ENCODE assay signal across 9 cellular contexts in genomic region chr5:151141535-151141934, GRCh38. TPM values are rescaled to one million over a fixed set of nuclear protein-coding genes. Genes with fewer than 3 reads are reported as not detected.
DNase-seq lines count a peak whose midpoint lies in the region; ATAC-seq and TF ChIP-seq lines count a peak whose summit lies in the region.
"Had no signal": no experiment of that assay in that cellular context is flagged by ENCODE, and none has a peak within 500 bp of the region (broad histone marks: within the 10 kb centered on the region; RNA-seq: fewer than 3 reads in every experiment).

No MANE protein-coding gene starts in this region.

- H3K36me3 Mint-ChIP-seq in activated CD4-positive, alpha-beta T cell treated with anti-CD3 and anti-CD28 coated beads, Interleukin-2, amount 10 ng/mL, durations not matched to agents 24 days and 14 days (ENCODE audit: low read depth), result peaks cover 71% of the 10 kb centered on the region

- H3K36me3 ChIP-seq in PC-9 (ENCODE audit: low read depth) (no peaks in the 10 kb centered on the region), body of pancreas (replicated peaks in 1 of 2; ENCODE audit: insufficient read depth in 1 of 2, low read depth in 2 of 2) (no peaks in the 10 kb centered on the region)

- TF ChIP-seq CTCF in fibroblast of villous mesenchyme (IDR thresholded peaks at IDR 0.05; ENCODE audit: insufficient read depth, low read depth, low read length) (no peak), PC-9 (conservative IDR thresholded peaks at IDR 0.05) (no peak), body of pancreas (IDR thresholded peaks at IDR 0.05) (no peak)

- H3K9me3 Mint-ChIP-seq in activated CD4-positive, alpha-beta T cell treated with anti-CD3 and anti-CD28 coated beads, Interleukin-2, amount 10 ng/mL, durations not matched to agents 24 days and 14 days, result no peaks in the 10 kb centered on the region

- intact Hi-C loops in activated CD4-positive, alpha-beta T cell treated with anti-CD3 and anti-CD28 coated beads, Interleukin-2, amount 10 ng/mL, durations not matched to agents 24 days and 14 days (cut with micrococcal nuclease), result loop anchor here (1.0 to 2.0 kb wide), 3 partner anchors 10 to 15 kb away; partner anchors contain the start of gene ANXA6
- intact Hi-C loops in PC-9 (cut with micrococcal nuclease; ENCODE audit: unreplicated experiment), result no loop called here
- intact Hi-C loops in body of pancreas (cut with DNase I), result no loop called here

- peak; percentile 88 for ATAC-seq in GM18907 (IDR thresholded peaks at IDR 0.05; ENCODE audit: unreplicated experiment)
- ATAC-seq in HG03039 (IDR thresholded peaks at IDR 0.05; ENCODE audit: unreplicated experiment), result peak; percentile 77
- ATAC-seq in body of pancreas, result no peak

- no peaks in the 10 kb centered on the region for H3K9me2 ChIP-seq in PC-9 (ENCODE audit: insufficient read depth)

- H3K27ac Mint-ChIP-seq in activated CD4-positive, alpha-beta T cell treated with anti-CD3 and anti-CD28 coated beads, Interleukin-2, amount 10 ng/mL, durations not matched to agents 24 days and 14 days, result peak overlapping the region; percentile 87

- no peaks in the 10 kb centered on the region for H4K20me1 ChIP-seq in PC-9 (ENCODE audit: insufficient read depth)

- peak overlapping the region; percentile 86 for H3K4me3 Mint-ChIP-seq in activated CD4-positive, alpha-beta T cell treated with anti-CD3 and anti-CD28 coated beads, Interleukin-2, amount 10 ng/mL, durations not matched to agents 24 days and 14 days

- no peak overlapping the region for H3K4me2 ChIP-seq in PC-9

- H3K79me2 ChIP-seq in PC-9 (ENCODE audit: low read depth), result no peaks in the 10 kb centered on the region

- WGBS in body of pancreas, 2 donors, result 71 to 74% methylated on average over 14 to 15 of the region's 15 CpGs

- no TSS peak for BruUV-seq in PC-9 (replicated peaks; lab: Mats Ljungman, UMichigan)

- TF ChIP-seq POLR2A in body of pancreas (IDR thresholded peaks at IDR 0.05), result no peak

- peaks cover 79% of the 10 kb centered on the region for H3K4me1 Mint-ChIP-seq in activated CD4-positive, alpha-beta T cell treated with anti-CD3 and anti-CD28 coated beads, Interleukin-2, amount 10 ng/mL, durations not matched to agents 24 days and 14 days

- no peaks in the 10 kb centered on the region for H3K4me1 ChIP-seq in PC-9 (replicated peaks; ENCODE audit: insufficient read depth)
- no peaks in the 10 kb centered on the region for H3K4me1 ChIP-seq in body of pancreas

- H3F3A ChIP-seq in PC-9 (ENCODE audit: insufficient read depth, low read depth), result no peaks in the 10 kb centered on the region

- H3K27ac ChIP-seq in PC-9, result no peak overlapping the region
- no peak overlapping the region for H3K27ac ChIP-seq in body of pancreas
- H3K27ac ChIP-seq: lower lobe of right lung had no signal

- DNase-seq in activated CD4-positive, alpha-beta T cell treated with anti-CD3 and anti-CD28 coated beads, Interleukin-2, amount 10 ng/mL, durations not matched to agents 24 days and 14 days, result peak; percentile 89
- peak; percentile 18 for DNase-seq in fibroblast of villous mesenchyme (ENCODE audit: low read depth)
- peak; percentile 60 for DNase-seq in stimulated activated CD4-positive, alpha-beta T cell treated with anti-CD3 and anti-CD28 coated beads, Interleukin-4, amount 100 ng/mL, for 1 hour
- no peak for DNase-seq in PC-9
- DNase-seq in dermis blood vessel endothelial cell, result no peak
- no peak for DNase-seq in body of pancreas
- DNase-seq: lower lobe of right lung had no signal

- no peaks in the 10 kb centered on the region for H3K27me3 ChIP-seq in PC-9 (ENCODE audit: insufficient read depth, low read depth)
- no peaks in the 10 kb centered on the region for H3K27me3 ChIP-seq in body of pancreas

- CTCF ChIA-PET in PC-9 (lab: Charles Lee), result interaction anchor here (0.6 kb wide), 1 partner anchor 26 kb away, joined by 6 read pairs; no protein-coding TSS in a partner anchor

- H3K9me3 ChIP-seq in PC-9 (ENCODE audit: insufficient read depth, low read depth) (no peaks in the 10 kb centered on the region), body of pancreas (no peaks in the 10 kb centered on the region)
- H3K9me3 ChIP-seq: lower lobe of right lung had no signal

- H2AFZ ChIP-seq in PC-9, result no peak overlapping the region

- no peaks in the 10 kb centered on the region for H3K27me3 Mint-ChIP-seq in activated CD4-positive, alpha-beta T cell treated with anti-CD3 and anti-CD28 coated beads, Interleukin-2, amount 10 ng/mL, durations not matched to agents 24 days and 14 days

- H3K4me3 ChIP-seq in fibroblast of villous mesenchyme (ENCODE audit: low read depth, low read length) (no peak overlapping the region), PC-9 (no peak overlapping the region), body of pancreas (no peak overlapping the region)
- H3K4me3 ChIP-seq: lower lobe of right lung had no signal

- POLR2A ChIA-PET in PC-9 (lab: Charles Lee; ENCODE audit: unreplicated experiment), result no interaction called here

RNA-seq across cellular contexts. Expression of gene ANXA6, which starts 16.0 kb away (rescaled TPM):
- 314 and 315 TPM in 2 replicates for total RNA-seq in activated CD4-positive, alpha-beta T cell treated with anti-CD3 and anti-CD28 coated beads, Interleukin-2, amount 10 ng/mL, durations not matched to agents 24 days and 14 days
- 501 and 537 TPM in 2 replicates for total RNA-seq in fibroblast of villous mesenchyme
- total RNA-seq in PC-9 (2021), result 18.0 and 22.4 TPM in 2 replicates
- total RNA-seq in dermis blood vessel endothelial cell, result 144 and 211 TPM in 2 replicates
- 10 to 100 TPM; 60.3 to 60.4 TPM for total RNA-seq in body of pancreas

Comparison
In these comparisons a context has a peak if more than half of its experiments do, and no peak if none do; other contexts are left out.
1. DNase-seq: peak in activated CD4-positive, alpha-beta T cell treated with anti-CD3 and anti-CD28 coated beads, Interleukin-2, amount 10 ng/mL, durations not matched to agents 24 days and 14 days (single experiment), fibroblast of villous mesenchyme (single experiment) and stimulated activated CD4-positive, alpha-beta T cell treated with anti-CD3 and anti-CD28 coated beads, Interleukin-4, amount 100 ng/mL, for 1 hour (single experiment); none in PC-9 (0 of 2), dermis blood vessel endothelial cell (single experiment) and body of pancreas (0 of 4).